23 cellular contexts compared by ENCODE assay signal in genomic region chr2:38516122-38516521, GRCh38.
DNase-seq lines count a peak whose midpoint lies in the region; ATAC-seq and TF ChIP-seq lines count a peak whose summit lies in the region.
"Had no signal": no experiment of that assay in that cellular context is flagged by ENCODE, and none has a peak within 500 bp of the region (broad histone marks: within the 10 kb centered on the region; RNA-seq: fewer than 3 reads in every experiment).

No MANE protein-coding gene starts in this region.

- TF ChIP-seq POLR2A in transverse colon (IDR thresholded peaks at IDR 0.05), result no peak

- H3K4me3 ChIP-seq in left lung (no peak overlapping the region), rectal smooth muscle tissue (ENCODE audit: low read length) (no peak overlapping the region), transverse colon (peak overlapping the region in 1 of 4 donors; percentile 0)
- H3K4me3 ChIP-seq: pancreas had no signal

- no peaks in the 10 kb centered on the region for H3K27me3 Mint-ChIP-seq in MCF 10A (ENCODE audit: insufficient read depth, unreplicated experiment)
- peaks cover 7% of the 10 kb centered on the region for H3K27me3 Mint-ChIP-seq in activated naive CD8-positive, alpha-beta T cell treated with anti-CD3 and anti-CD28 coated beads, Interleukin-2, amount 50 U/mL, for 24 hours

- no peaks in the 10 kb centered on the region for H3K9me3 ChIP-seq in left lung
- H3K9me3 ChIP-seq in transverse colon, result no peaks in the 10 kb centered on the region
- H3K9me3 ChIP-seq: heart left ventricle, pancreas had no signal

- BruUV-seq in MCF 10A (replicated peaks; lab: Mats Ljungman, UMichigan), result no TSS peak

- H3K4me3 Mint-ChIP-seq in MCF 10A (ENCODE audit: unreplicated experiment), result peak overlapping the region; percentile 75
- no peak overlapping the region for H3K4me3 Mint-ChIP-seq in activated naive CD8-positive, alpha-beta T cell treated with anti-CD3 and anti-CD28 coated beads, Interleukin-2, amount 50 U/mL, for 24 hours
- H3K4me3 Mint-ChIP-seq: activated naive CD4-positive, alpha-beta T cell treated with anti-CD3 and anti-CD28 coated beads for 36 hours; dendritic cell treated with granulocyte-macrophage colony-stimulating factor and Interleukin-4, amounts not matched to agents 40 ng/mL and 50 ng/mL, for 4 days; H9; stimulated activated naive CD8-positive, alpha-beta T cell treated with anti-CD3 and anti-CD28 coated beads, Interleukin-15, Interleukin-2, amounts not matched to agents 100 ng/mL and 50 ng/mL, for 24 hours had no signal

- POLR2A ChIA-PET in MCF 10A (lab: Yijun Ruan, JAX), result interaction anchor here (0.5 to 3.1 kb wide), 14 partner anchors 9 to 518 kb away, joined by 3 to 29 read pairs (median 4); partner anchors contain the start of genes ATL2 and SRSF7

- H3K4me1 ChIP-seq in left lung (no peaks in the 10 kb centered on the region), rectal smooth muscle tissue (ENCODE audit: control insufficient read depth, insufficient read depth, low read length) (peaks cover 3% of the 10 kb centered on the region), transverse colon (peaks cover 0 to 6% (median 0%) of the 10 kb centered on the region in 4 donors)
- H3K4me1 ChIP-seq: pancreas had no signal

- no peaks in the 10 kb centered on the region for H3K9me3 Mint-ChIP-seq in MCF 10A (ENCODE audit: unreplicated experiment)
- H3K9me3 Mint-ChIP-seq in activated naive CD8-positive, alpha-beta T cell treated with anti-CD3 and anti-CD28 coated beads, Interleukin-2, amount 50 U/mL, for 24 hours, result no peaks in the 10 kb centered on the region
- H3K9me3 Mint-ChIP-seq: activated naive CD4-positive, alpha-beta T cell treated with anti-CD3 and anti-CD28 coated beads for 36 hours; dendritic cell treated with granulocyte-macrophage colony-stimulating factor and Interleukin-4, amounts not matched to agents 40 ng/mL and 50 ng/mL, for 4 days; H9; stimulated activated naive CD8-positive, alpha-beta T cell treated with anti-CD3 and anti-CD28 coated beads, Interleukin-15, Interleukin-2, amounts not matched to agents 100 ng/mL and 50 ng/mL, for 24 hours had no signal

- peaks cover 20% of the 10 kb centered on the region for H3K4me1 Mint-ChIP-seq in MCF 10A (ENCODE audit: insufficient read depth, unreplicated experiment)
- H3K4me1 Mint-ChIP-seq in activated naive CD8-positive, alpha-beta T cell treated with anti-CD3 and anti-CD28 coated beads, Interleukin-2, amount 50 U/mL, for 24 hours, result no peaks in the 10 kb centered on the region

- WGBS in transverse colon (ENCODE audit: low coverage in 1 of 2), 2 donors, result 77 to 80% methylated on average over 3 of the region's 3 CpGs

- H3K36me3 ChIP-seq in left lung (no peaks in the 10 kb centered on the region), rectal smooth muscle tissue (ENCODE audit: control insufficient read depth, insufficient read depth, low read length) (no peaks in the 10 kb centered on the region), transverse colon (no peaks in the 10 kb centered on the region)
- H3K36me3 ChIP-seq: heart left ventricle, pancreas had no signal

- no peak for ATAC-seq in left lung
- ATAC-seq in activated naive CD8-positive, alpha-beta T cell treated with anti-CD3 and anti-CD28 coated beads, Interleukin-2, amount 50 U/mL, for 24 hours, result no peak
- ATAC-seq: left colon had no signal

- H3K27ac Mint-ChIP-seq in MCF 10A (ENCODE audit: low read depth, unreplicated experiment), result peak overlapping the region; percentile 94
- H3K27ac Mint-ChIP-seq in activated naive CD8-positive, alpha-beta T cell treated with anti-CD3 and anti-CD28 coated beads, Interleukin-2, amount 50 U/mL, for 24 hours, result no peak overlapping the region
- H3K27ac Mint-ChIP-seq: activated naive CD4-positive, alpha-beta T cell treated with anti-CD3 and anti-CD28 coated beads for 36 hours; dendritic cell treated with granulocyte-macrophage colony-stimulating factor and Interleukin-4, amounts not matched to agents 40 ng/mL and 50 ng/mL, for 4 days; stimulated activated naive CD8-positive, alpha-beta T cell treated with anti-CD3 and anti-CD28 coated beads, Interleukin-15, Interleukin-2, amounts not matched to agents 100 ng/mL and 50 ng/mL, for 24 hours had no signal

- H3K27ac ChIP-seq in left lung (peak overlapping the region; percentile 64 to 86), rectal smooth muscle tissue (ENCODE audit: low read depth, low read length) (peak overlapping the region; percentile 89), transverse colon (peak overlapping the region; percentile 58 to 85 (median 76)), substantia nigra (ENCODE audit: low read depth, low read length, poor library complexity, severe bottlenecking) (no peak overlapping the region)

- no peaks in the 10 kb centered on the region for H3K36me3 Mint-ChIP-seq in MCF 10A (ENCODE audit: insufficient read depth, unreplicated experiment)
- no peaks in the 10 kb centered on the region for H3K36me3 Mint-ChIP-seq in activated naive CD8-positive, alpha-beta T cell treated with anti-CD3 and anti-CD28 coated beads, Interleukin-2, amount 50 U/mL, for 24 hours (ENCODE audit: low read depth)

- DNase-seq in MCF 10A (ENCODE audit: unreplicated experiment), result no peak
- DNase-seq in left lung, result no peak
- DNase-seq in transverse colon, result no peak
- DNase-seq in stimulated activated CD8-positive, alpha-beta memory T cell treated with anti-CD3 and anti-CD28 coated beads, Interleukin-4, amount 100 ng/mL, for 48 hours, result no peak
- no peak for DNase-seq in substantia nigra (lab: John Stamatoyannopoulos, UW)
- no peak for DNase-seq in NCI-H2171 (lab: John Stamatoyannopoulos, UW)
- no peak for DNase-seq in activated naive CD8-positive, alpha-beta T cell treated with anti-CD3 and anti-CD28 coated beads, Interleukin-2, amount 50 U/mL, for 24 hours
- DNase-seq: activated CD4-positive, alpha-beta T cell treated with anti-CD3 and anti-CD28 coated beads, Interleukin-2, amount 50 U/mL, for 1 hour; activated naive CD4-positive, alpha-beta T cell treated with anti-CD3 and anti-CD28 coated beads for 36 hours; C1 segment of cervical spinal cord; Calu3; H9; midbrain; NCI-H187 treated with DMSO at 0.1 percent for 48 hours; NCI-H526 treated with DMSO at 0.1 percent for 48 hours; stimulated activated CD4-positive, alpha-beta T cell treated with anti-CD3 and anti-CD28 coated beads, Interleukin-15, amount 100 ng/mL, for 24 hours; T1000 had no signal

- intact Hi-C loops in MCF 10A (cut with micrococcal nuclease), result no loop called here
- intact Hi-C loops in left lung (cut with DNase I), result no loop called here
- intact Hi-C loops in transverse colon (cut with DNase I; ENCODE audit: low total_unique reads), result loop anchor here (10.0 kb wide), 1 partner anchor 141 kb away; the partner anchor contains the start of gene ATL2

- no peak overlapping the region for H3K9ac ChIP-seq in rectal smooth muscle tissue (ENCODE audit: low read length)

- CTCF ChIA-PET in MCF 10A (lab: Yijun Ruan, JAX), result interaction anchor here (0.7 to 1.2 kb wide), 2 partner anchors 53 to 58 kb away, joined by 3 read pairs; no protein-coding TSS in a partner anchor

- TF ChIP-seq EP300 in transverse colon (IDR thresholded peaks at IDR 0.05; ENCODE audit: low read depth), result no peak

- in situ Hi-C loops in transverse colon (cut with MboI; ENCODE audit: low pct_ligation_motif_present in 1 of 4, low pct_unique_long_range_greater_than_20kb in 1 of 4, low sequenced_read_pairs in 3 of 4), result loop anchor here in 2 of 4 donors (25.0 kb wide), 2 partner anchors 204 to 529 kb away; no protein-coding TSS in a partner anchor

- H3K27me3 ChIP-seq in left lung (no peaks in the 10 kb centered on the region), rectal smooth muscle tissue (ENCODE audit: control insufficient read depth, insufficient read depth, low read length) (no peaks in the 10 kb centered on the region), transverse colon (no peaks in the 10 kb centered on the region)
- H3K27me3 ChIP-seq: heart left ventricle, pancreas had no signal

- no peak for TF ChIP-seq CTCF in MCF 10A (IDR thresholded peaks at IDR 0.05; ENCODE audit: unreplicated experiment)
- TF ChIP-seq CTCF in left lung (IDR thresholded peaks at IDR 0.05), result no peak
- TF ChIP-seq CTCF in transverse colon (IDR thresholded peaks at IDR 0.05), result no peak
